ENCODE assay signal across 26 cellular contexts in genomic region chr6:62669831-62670230, GRCh38.
"Had no signal": no experiment of that assay in that cellular context is flagged by ENCODE, and none has a peak within 500 bp of the region (broad histone marks: within the 10 kb centered on the region; RNA-seq: fewer than 3 reads in every experiment).

No MANE protein-coding gene starts in this region.

- DNase-seq: cortex of kidney; effector CD8-positive, alpha-beta T cell; effector memory CD8-positive, alpha-beta T cell; endodermal cell; erythroblast; esophagus squamous epithelium; foreskin fibroblast; foreskin melanocyte; gastrocnemius medialis; glutamatergic neuron; head of caudate nucleus; heart right ventricle; hippocampal formation; left cardiac atrium; left lung; left ventricle myocardium superior; lower lobe of right lung; mesenchymal stem cell; midbrain had no signal

- H3K27ac Mint-ChIP-seq: dendritic cell treated with granulocyte-macrophage colony-stimulating factor and Interleukin-4, amounts not matched to agents 40 ng/mL and 50 ng/mL, for 4 days; effector memory CD8-positive, alpha-beta T cell; endodermal cell had no signal

- H3K9me3 Mint-ChIP-seq: dendritic cell treated with granulocyte-macrophage colony-stimulating factor and Interleukin-4, amounts not matched to agents 40 ng/mL and 50 ng/mL, for 4 days; endodermal cell had no signal

- FAIRE-seq: colon, endometrium, islet of Langerhans, keratinocyte had no signal

- H3K27me3 Mint-ChIP-seq: dendritic cell treated with granulocyte-macrophage colony-stimulating factor and Interleukin-4, amounts not matched to agents 40 ng/mL and 50 ng/mL, for 4 days; effector memory CD8-positive, alpha-beta T cell had no signal

- H3K4me3 Mint-ChIP-seq: dendritic cell treated with granulocyte-macrophage colony-stimulating factor and Interleukin-4, amounts not matched to agents 40 ng/mL and 50 ng/mL, for 4 days; effector memory CD8-positive, alpha-beta T cell; endodermal cell had no signal

- H3K27me3 ChIP-seq: esophagus squamous epithelium, gastrocnemius medialis, heart right ventricle, left lung had no signal

- ATAC-seq: effector memory CD8-positive, alpha-beta T cell; esophagus mucosa; gastrocnemius medialis; heart right ventricle; left cardiac atrium; left lung; left ventricle myocardium superior; lower lobe of right lung had no signal

- H3K27ac ChIP-seq: epithelial cell of prostate, esophagus squamous epithelium, gastrocnemius medialis, heart right ventricle, left lung, lower lobe of right lung had no signal

- H3K4me1 Mint-ChIP-seq: endodermal cell had no signal

- H3K4me1 ChIP-seq: esophagus squamous epithelium, gastrocnemius medialis, heart right ventricle, left lung, lower lobe of right lung had no signal

- H3K36me3 ChIP-seq: esophagus squamous epithelium, gastrocnemius medialis, heart right ventricle, left lung, lower lobe of right lung had no signal

- H3K4me3 ChIP-seq: esophagus squamous epithelium, gastrocnemius medialis, heart right ventricle, left lung, lower lobe of right lung had no signal

- H3K9me3 ChIP-seq: esophagus squamous epithelium, gastrocnemius medialis, lower lobe of right lung had no signal
